1 cellular context compared by ENCODE assay signal in genomic region chr10:3676564-3676963, GRCh38.
TF ChIP-seq lines count a peak whose summit lies in the region.

No MANE protein-coding gene starts in this region.

TF ChIP-seq in GM23338, 12 proteins besides CTCF, POLR2A, EP300 and RAD21 (continued from another document):
- TF ChIP-seq REST (IDR thresholded peaks at IDR 0.05; ENCODE audit: unreplicated experiment) (no peak), CREB1 (CRISPR knock-in tag; IDR thresholded peaks at IDR 0.05; ENCODE audit: low read depth) (no peak), ZNF114 (CRISPR knock-in tag; IDR thresholded peaks at IDR 0.05) (no peak), ZNF331 (CRISPR knock-in tag; IDR thresholded peaks at IDR 0.05; ENCODE audit: low read depth) (no peak), POLR2AphosphoS5 (IDR thresholded peaks at IDR 0.05; ENCODE audit: low read depth) (no peak), EZH2 (IDR thresholded peaks at IDR 0.05; ENCODE audit: low read depth, unreplicated experiment) (no peak), JUNB (IDR thresholded peaks at IDR 0.05; ENCODE audit: unreplicated experiment) (no peak)
